Comparison of ENCODE assay signal across 23 cellular contexts in the genomic region with DNA sequence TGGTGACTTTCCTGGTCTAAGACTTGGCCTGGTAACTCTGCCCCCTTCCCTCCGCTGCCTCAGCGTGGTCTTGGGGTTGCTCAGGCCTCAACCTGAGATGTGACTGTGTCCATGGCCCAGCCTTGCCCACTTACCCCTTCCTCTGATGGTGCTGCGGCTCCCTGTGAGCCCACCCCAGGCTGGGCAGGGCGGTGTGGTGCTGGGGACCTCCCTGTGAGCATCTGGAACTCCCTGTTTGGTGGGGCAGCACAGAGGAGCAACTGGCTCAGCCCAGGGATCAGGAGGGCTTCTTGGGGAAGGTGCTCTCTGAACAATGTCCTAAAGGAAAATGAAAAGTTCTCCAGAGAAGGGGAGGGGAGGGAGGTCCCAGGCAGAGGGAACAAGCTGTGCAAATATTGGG.
DNase-seq lines count a peak whose midpoint lies in the region; ATAC-seq and TF ChIP-seq lines count a peak whose summit lies in the region.
"Had no signal": no experiment of that assay in that cellular context is flagged by ENCODE, and none has a peak within 500 bp of the region (broad histone marks: within the 10 kb centered on the region; RNA-seq: fewer than 3 reads in every experiment).

No MANE protein-coding gene starts in this region.

- H3K4me1 ChIP-seq in Panc1 (ENCODE audit: control insufficient read depth, insufficient read depth, low read length): peaks cover 21% of the 10 kb centered on the region
- H3K4me1 ChIP-seq: uterus had no signal

- H3K27me3 Mint-ChIP-seq in chondrocyte (ENCODE audit: low read depth) (no peaks in the 10 kb centered on the region), nephron (ENCODE audit: low read depth) (peaks cover 4% of the 10 kb centered on the region)
- H3K27me3 Mint-ChIP-seq: activated CD4-positive, alpha-beta T cell treated with anti-CD3 and anti-CD28 coated beads for 36 hours; activated T-cell treated with anti-CD3 and anti-CD28 coated beads, Interleukin-2, amount 50 U/mL, for 24 hours; CD4-positive, alpha-beta memory T cell had no signal

- POLR2A ChIA-PET in Panc1 (lab: Charles Lee): no interaction called here

- no peak for TF ChIP-seq CTCF in Panc1 (IDR thresholded peaks at IDR 0.05)
- TF ChIP-seq CTCF in chondrocyte (IDR thresholded peaks at IDR 0.05): no peak
- no peak for TF ChIP-seq CTCF in nephron (IDR thresholded peaks at IDR 0.05; ENCODE audit: unreplicated experiment in 3 of 3)

- H3K27ac ChIP-seq in Panc1 (ENCODE audit: low read length) (peak overlapping the region; percentile 86), temporal lobe (ENCODE audit: low read depth, low read length) (peak overlapping the region; percentile 98)
- H3K27ac ChIP-seq: RWPE1, uterus had no signal

- H3K9me3 Mint-ChIP-seq in chondrocyte (ENCODE audit: low read depth) (no peaks in the 10 kb centered on the region), nephron (no peaks in the 10 kb centered on the region)
- H3K9me3 Mint-ChIP-seq: activated T-cell treated with anti-CD3 and anti-CD28 coated beads, Interleukin-2, amount 50 U/mL, for 24 hours; CD4-positive, alpha-beta memory T cell had no signal

- H3K27me3 ChIP-seq in Panc1 (ENCODE audit: control insufficient read depth, insufficient read depth, low read length): no peaks in the 10 kb centered on the region
- H3K27me3 ChIP-seq: uterus had no signal

- H3K36me3 ChIP-seq in Panc1 (ENCODE audit: control insufficient read depth, insufficient read depth, low read length): no peaks in the 10 kb centered on the region
- H3K36me3 ChIP-seq: uterus had no signal

- in situ Hi-C loops in Panc1 (cut with HindIII; ENCODE audit: low pct_unique_long_range_greater_than_20kb, low sequenced_read_pairs): no loop called here

- no peak overlapping the region for H3K4me3 Mint-ChIP-seq in chondrocyte (ENCODE audit: unreplicated experiment)
- no peak overlapping the region for H3K4me3 Mint-ChIP-seq in nephron
- H3K4me3 Mint-ChIP-seq: activated CD4-positive, alpha-beta T cell treated with anti-CD3 and anti-CD28 coated beads for 36 hours; activated T-cell treated with anti-CD3 and anti-CD28 coated beads, Interleukin-2, amount 50 U/mL, for 24 hours; CD4-positive, alpha-beta memory T cell had no signal

- no TSS peak for BruUV-seq in Panc1 (replicated peaks; lab: Mats Ljungman, UMichigan)

- intact Hi-C loops in Panc1 (cut with micrococcal nuclease; ENCODE audit: unreplicated experiment): no loop called here

- H3K4me3 ChIP-seq in Panc1 (ENCODE audit: low read depth in 2 of 2, low read length in 2 of 2): no peak overlapping the region
- H3K4me3 ChIP-seq: uterus had no signal

- ATAC-seq in Panc1: peak; percentile 35
- ATAC-seq in GM19328 (IDR thresholded peaks at IDR 0.05; ENCODE audit: unreplicated experiment): no peak
- ATAC-seq: activated CD4-positive, alpha-beta T cell treated with anti-CD3 and anti-CD28 coated beads for 36 hours had no signal

- H3K4me1 Mint-ChIP-seq in chondrocyte (ENCODE audit: low read depth) (peaks cover 9% of the 10 kb centered on the region), nephron (no peaks in the 10 kb centered on the region)
- H3K4me1 Mint-ChIP-seq: activated CD4-positive, alpha-beta T cell treated with anti-CD3 and anti-CD28 coated beads for 36 hours; CD4-positive, alpha-beta memory T cell had no signal

- H3K27ac Mint-ChIP-seq in chondrocyte (ENCODE audit: unreplicated experiment) (peak overlapping the region; percentile 54), nephron (peak overlapping the region in 2 of 3 experiments; percentile 72)
- H3K27ac Mint-ChIP-seq: activated CD4-positive, alpha-beta T cell treated with anti-CD3 and anti-CD28 coated beads for 36 hours; activated T-cell treated with anti-CD3 and anti-CD28 coated beads, Interleukin-2, amount 50 U/mL, for 24 hours; CD4-positive, alpha-beta memory T cell had no signal

- DNase-seq in Panc1 (ENCODE audit: low read depth, low spot score): no peak
- DNase-seq in chondrocyte (ENCODE audit: low spot score): no peak
- DNase-seq in iPS-NIHi11 (ENCODE audit: low spot score): no peak
- DNase-seq in stimulated activated CD4-positive, alpha-beta T cell treated with anti-CD3 and anti-CD28 coated beads, Interleukin-2, amount 100 ng/mL, for 24 hours: no peak
- DNase-seq: activated CD4-positive, alpha-beta T cell treated with anti-CD3 and anti-CD28 coated beads for 36 hours; activated CD8-positive, alpha-beta memory T cell treated with anti-CD3 and anti-CD28 coated beads for 24 hours; activated naive CD4-positive, alpha-beta T cell treated with Interleukin-2 at 50 U/mL for 16 hours; activated T-cell treated with anti-CD3 and anti-CD28 coated beads, Interleukin-2, amount 50 U/mL, for 24 hours; amniotic stem cell; CD4-positive, alpha-beta memory T cell; central memory CD4-positive, alpha-beta T cell; DMS153; MV-4-11; NCI-H1694; NCI-H69; right cardiac atrium; stimulated activated CD4-positive, alpha-beta T cell treated with anti-CD3 and anti-CD28 coated beads, Interleukin-12 subunit alpha, Interleukin-12 subunit beta, amount 100 ng/mL, for 4 hours; SW 1271; uterus had no signal

- no peaks in the 10 kb centered on the region for H3K36me3 Mint-ChIP-seq in chondrocyte (ENCODE audit: low read depth)
- H3K36me3 Mint-ChIP-seq in nephron (ENCODE audit: low read depth): no peaks in the 10 kb centered on the region
- H3K36me3 Mint-ChIP-seq: CD4-positive, alpha-beta memory T cell had no signal

- no peaks in the 10 kb centered on the region for H3K9me3 ChIP-seq in Panc1 (ENCODE audit: control insufficient read depth, insufficient read depth, low read depth, low read length)
- H3K9me3 ChIP-seq: uterus had no signal

- CTCF ChIA-PET in Panc1 (lab: Charles Lee): no interaction called here
